In genomic region chr7:29924006-29924405, GRCh38 we compare ENCODE assay signal across 20 cellular contexts.
A peak's percentile ranks its signal among the peaks of the same experiment; 100 is the strongest.
DNase-seq lines count a peak whose midpoint lies in the region; ATAC-seq, FAIRE-seq and TF ChIP-seq lines count a peak whose summit lies in the region.
"Had no signal": no experiment of that assay in that cellular context is flagged by ENCODE, and none has a peak within 500 bp of the region (broad histone marks: within the 10 kb centered on the region; RNA-seq: fewer than 3 reads in every experiment).

No MANE protein-coding gene starts in this region.

- H3K4me1 ChIP-seq in right cardiac atrium (ENCODE audit: control insufficient read depth, insufficient read depth, low read length) (no peaks in the 10 kb centered on the region), K562 (replicated peaks in 1 of 2; ENCODE audit: control insufficient read depth in 2 of 2, insufficient read depth in 2 of 2, low read length in 2 of 2) (peaks cover 2 to 7% of the 10 kb centered on the region in 2 experiments; a peak in 3 of 5 replicates), left lung (no peaks in the 10 kb centered on the region)

- CTCF ChIA-PET in K562 (lab: Yijun Ruan, JAX; ENCODE audit: low intra/inter-chr PET ratio), result no interaction called here

- H3K4me2 ChIP-seq in K562 (ENCODE audit: insufficient read depth, low read length), result peak overlapping the region; percentile 38; the same call in 1 of the 2 replicates

- TF ChIP-seq RAD21 in K562 (CRISPR knock-in tag; conservative IDR thresholded peaks at IDR 0.05 in 1 of 2, IDR thresholded peaks at IDR 0.05 in 1 of 2), result peak in 1 of 2 experiments; percentile 47; a peak in 2 of 4 replicates

- peak; percentile 51 for FAIRE-seq in K562 (lab: Jason Lieb, UNC)
- FAIRE-seq: A204.1, GM12878, GM18507, RCC 7860 had no signal

- TF ChIP-seq EP300 in K562 (IDR thresholded peaks at IDR 0.05; ENCODE audit: low read length), result no peak

- H3K9me3 ChIP-seq in right cardiac atrium (ENCODE audit: control insufficient read depth, low read length) (no peaks in the 10 kb centered on the region), K562 (replicated peaks; ENCODE audit: control insufficient read depth, insufficient read depth, low read depth, low read length) (no peaks in the 10 kb centered on the region), left lung (no peaks in the 10 kb centered on the region)

- TF ChIP-seq POLR2A in K562 (conservative IDR thresholded peaks at IDR 0.05), result no peak

- no peaks in the 10 kb centered on the region for H3K9me1 ChIP-seq in K562 (ENCODE audit: control insufficient read depth, insufficient read depth, low read length)

- H3K27ac ChIP-seq in right cardiac atrium (ENCODE audit: low read length) (no peak overlapping the region), K562 (ENCODE audit: extremely low read depth, low read depth, low read length) (no peak overlapping the region), layer of hippocampus (ENCODE audit: low read depth, low read length) (peak overlapping the region; percentile 79), temporal lobe (ENCODE audit: low read depth, low read length) (peak overlapping the region; percentile 73), left lung (no peak overlapping the region)
- H3K27ac ChIP-seq: HL-60 had no signal

- POLR2A ChIA-PET in K562 (lab: Yijun Ruan, JAX), result interaction anchor here (1.1 to 1.9 kb wide), 2 partner anchors 9 to 138 kb away, joined by 4 to 7 read pairs; no protein-coding TSS in a partner anchor

- H3K36me3 ChIP-seq in K562 (ENCODE audit: control insufficient read depth, insufficient read depth, low read length), result no peaks in the 10 kb centered on the region
- peaks cover 0 to 13% of the 10 kb centered on the region in 2 donors for H3K36me3 ChIP-seq in left lung

- no peaks in the 10 kb centered on the region for H3K79me2 ChIP-seq in K562 (ENCODE audit: control insufficient read depth, insufficient read depth, low read length)

- 0 out of 4 replicates have a peak overlapping the region, but pooled peaks of 1 of the 2 experiments have one; percentile 31 for H3K9ac ChIP-seq in K562 (ENCODE audit: insufficient read depth in 1 of 2, low read depth in 2 of 2, low read length in 2 of 2)

- DNase-seq in Right ventricle myocardium superior (no peak), right cardiac atrium (no peak), K562 (ENCODE audit: extremely low read depth in 1 of 4, low spot score in 3 of 4) (peak in 2 of 4 experiments; percentile 29 to 47), NCI-H446 (lab: John Stamatoyannopoulos, UW) (no peak), left lung (no peak)
- DNase-seq in activated CD4-positive, CD25-positive, alpha-beta regulatory T cell (lab: John Stamatoyannopoulos, UW), result no peak
- DNase-seq: KBM-7, MM.1S, NCI-H1105 treated with DMSO at 0.1 percent for 48 hours, NCI-H187, NCI-H446 treated with DMSO at 0.1 percent for 48 hours, NCI-H748 treated with DMSO at 0.1 percent for 48 hours had no signal

- TF ChIP-seq CTCF in K562 (IDR thresholded peaks at IDR 0.05 in 2 of 3, conservative IDR thresholded peaks at IDR 0.05 in 1 of 3; ENCODE audit: insufficient read depth in 2 of 3, low read depth in 1 of 3, low read length in 3 of 3), result peak; percentile 43 to 52 (median 44); a peak in 4 of 6 replicates
- no peak for TF ChIP-seq CTCF in left lung (IDR thresholded peaks at IDR 0.05)

- in situ Hi-C loops in K562 (cut with MboI), result no loop called here

- WGBS in right cardiac atrium, result 68% methylated on average over 9 of the region's 9 CpGs
- 14% methylated on average over 9 of the region's 9 CpGs for WGBS in K562 (ENCODE audit: insufficient coverage, low coverage, missing lambda C conversion rate)

- intact Hi-C loops in Right ventricle myocardium superior (cut with DNase I) (loop anchor here (10.0 kb wide), 1 partner anchor 289 kb away; no protein-coding TSS in a partner anchor), right cardiac atrium (cut with DNase I) (loop anchor here in 3 of 4 donors (5.0 to 10.0 kb wide), 2 partner anchors 177 to 289 kb away; no protein-coding TSS in a partner anchor), K562 (cut with micrococcal nuclease) (no loop called here), left lung (cut with DNase I) (no loop called here)

- H3K4me3 ChIP-seq in right cardiac atrium (ENCODE audit: low read length) (no peak overlapping the region), K562 (no peak overlapping the region), left lung (no peak overlapping the region)
- H3K4me3 ChIP-seq: GM12878 had no signal

- H3K27me3 ChIP-seq in right cardiac atrium (ENCODE audit: control insufficient read depth, insufficient read depth) (no peaks in the 10 kb centered on the region), K562 (ENCODE audit: control insufficient read depth in 2 of 2, insufficient read depth in 2 of 2, low read length in 2 of 2) (peaks cover 4 to 25% of the 10 kb centered on the region in 2 experiments; a peak in 2 of 5 replicates), layer of hippocampus (ENCODE audit: control insufficient read depth, insufficient read depth, low read length) (no peaks in the 10 kb centered on the region), left lung (no peaks in the 10 kb centered on the region)

- BruUV-seq in K562 (replicated peaks; lab: Mats Ljungman, UMichigan), result no TSS peak

- peak overlapping the region; percentile 72 for H2AFZ ChIP-seq in K562 (ENCODE audit: low read depth, low read length)

- 0 out of 2 replicates have a peak, but pooled peaks cover 3% of the 10 kb centered on the region for H4K20me1 ChIP-seq in K562 (replicated peaks; ENCODE audit: control insufficient read depth, insufficient read depth, low read length)

- peak; percentile 11 for ATAC-seq in Right ventricle myocardium superior (ENCODE audit: poor library complexity)
- ATAC-seq in right cardiac atrium, result no peak
- peak; percentile 85 for ATAC-seq in K562
- no peak for ATAC-seq in left lung
- ATAC-seq: GM12878, HCT116 had no signal

TF ChIP-seq in K562, 482 proteins besides CTCF, POLR2A, EP300 and RAD21:
- TF ChIP-seq ETV1 (tag; conservative IDR thresholded peaks at IDR 0.05; ENCODE audit: low read depth) (0 out of 2 replicates have a peak, but pooled peaks have one; percentile 18), PREB (CRISPR knock-in tag; IDR thresholded peaks at IDR 0.05) (no peak), ESRRA (IDR thresholded peaks at IDR 0.05; ENCODE audit: borderline replicate concordance, low read depth) (peak; percentile 85)

Comparison
In these comparisons a context has a peak if more than half of its experiments do, and no peak if none do; other contexts are left out.
1. ATAC-seq: peak in Right ventricle myocardium superior (single experiment) and K562 (single experiment); none in right cardiac atrium (0 of 2) and left lung (single experiment).
2. H3K27ac ChIP-seq: peak in layer of hippocampus (single experiment) and temporal lobe (single experiment); none in right cardiac atrium (single experiment), K562 (single experiment) and left lung (0 of 2).
3. CTCF ChIP-seq: peak in K562 (3 of 3); none in left lung (0 of 2).
4. intact Hi-C loops: an anchor here in Right ventricle myocardium superior (10.0 kb wide) and right cardiac atrium (5.0 to 10.0 kb wide); none called in K562 and left lung.